Comparison of ENCODE assay signal across 24 cellular contexts in genomic region chr7:138890467-138890781, GRCh38.
DNase-seq lines count a peak whose midpoint lies in the region; ATAC-seq and TF ChIP-seq lines count a peak whose summit lies in the region.
"Had no signal": no experiment of that assay in that cellular context is flagged by ENCODE, and none has a peak within 500 bp of the region (broad histone marks: within the 10 kb centered on the region; RNA-seq: fewer than 3 reads in every experiment).

No MANE protein-coding gene starts in this region.

- no peak overlapping the region for H2AFZ ChIP-seq in hepatocyte

- peak overlapping the region; percentile 68 for H3K4me2 ChIP-seq in hepatocyte

- TF ChIP-seq CTCF in Calu3 (IDR thresholded peaks at IDR 0.05; ENCODE audit: unreplicated experiment), result no peak
- TF ChIP-seq CTCF in hepatocyte (IDR thresholded peaks at IDR 0.05; ENCODE audit: poor library complexity), result no peak
- no peak for TF ChIP-seq CTCF in colonic mucosa (IDR thresholded peaks at IDR 0.05)

- peaks cover 33% of the 10 kb centered on the region for H3K4me1 Mint-ChIP-seq in Calu3 (ENCODE audit: low read depth, unreplicated experiment)

- no peaks in the 10 kb centered on the region for H3K9me3 ChIP-seq in SJSA1 (replicated peaks)
- no peaks in the 10 kb centered on the region for H3K9me3 ChIP-seq in hepatocyte (ENCODE audit: low read depth)
- no peaks in the 10 kb centered on the region for H3K9me3 ChIP-seq in colonic mucosa
- H3K9me3 ChIP-seq: heart left ventricle, pancreas, thoracic aorta had no signal

- no peaks in the 10 kb centered on the region for H3K36me3 Mint-ChIP-seq in Calu3 (ENCODE audit: insufficient read depth, unreplicated experiment)
- H3K36me3 Mint-ChIP-seq: activated naive CD4-positive, alpha-beta T cell treated with anti-CD3 and anti-CD28 coated beads, Interleukin-2, amount 50 U/mL, for 72 hours; CD4-positive, CD25-positive, alpha-beta regulatory T cell; natural killer cell had no signal

- no peaks in the 10 kb centered on the region for H3K79me2 ChIP-seq in hepatocyte

- H3K9ac ChIP-seq in colonic mucosa (ENCODE audit: low read depth in 2 of 2, low read length in 2 of 2), result no peak overlapping the region

- WGBS in hepatocyte (ENCODE audit: low lambda C conversion rate, missing lambda C conversion rate), result 74% methylated on average over 9 of the region's 9 CpGs

- H3K27ac Mint-ChIP-seq in Calu3 (ENCODE audit: unreplicated experiment), result peak overlapping the region; percentile 25
- H3K27ac Mint-ChIP-seq: natural killer cell had no signal

- CTCF ChIA-PET in Calu3 (lab: Charles Lee), result no interaction called here

- no peaks in the 10 kb centered on the region for H3K27me3 Mint-ChIP-seq in Calu3 (ENCODE audit: unreplicated experiment)

- peak overlapping the region; percentile 46 for H3K4me3 Mint-ChIP-seq in Calu3 (ENCODE audit: low read depth, unreplicated experiment)
- H3K4me3 Mint-ChIP-seq: CD4-positive, CD25-positive, alpha-beta regulatory T cell; central memory CD8-positive, alpha-beta T cell; natural killer cell had no signal

- H3K4me3 ChIP-seq in SJSA1 (no peak overlapping the region), hepatocyte (no peak overlapping the region), colonic mucosa (no peak overlapping the region)
- H3K4me3 ChIP-seq: dorsolateral prefrontal cortex, heart left ventricle, pancreas, thoracic aorta had no signal

- H3K27me3 ChIP-seq in SJSA1 (replicated peaks), result no peaks in the 10 kb centered on the region
- no peaks in the 10 kb centered on the region for H3K27me3 ChIP-seq in hepatocyte
- H3K27me3 ChIP-seq in colonic mucosa, result no peaks in the 10 kb centered on the region
- H3K27me3 ChIP-seq: dorsolateral prefrontal cortex, heart left ventricle, pancreas had no signal

- no peak for DNase-seq in Calu3
- no peak for DNase-seq in SJSA1 (ENCODE audit: low read depth in 1 of 2, low spot score in 2 of 2)
- DNase-seq in hepatocyte (ENCODE audit: low spot score), result no peak
- no peak for DNase-seq in sciatic nerve (ENCODE audit: low spot score)
- DNase-seq in activated CD4-positive, alpha-beta T cell treated with anti-CD3 and anti-CD28 coated beads, Interleukin-2, amount 50 U/mL, for 48 hours, result no peak
- DNase-seq in colonic mucosa, result no peak
- no peak for DNase-seq in hippocampal formation (lab: John Stamatoyannopoulos, UW)
- DNase-seq: activated CD8-positive, alpha-beta memory T cell treated with anti-CD3 and anti-CD28 coated beads, Interleukin-2, amount 50 U/mL, for 4 hours; aorta; CD4-positive, CD25-positive, alpha-beta regulatory T cell; dorsolateral prefrontal cortex; left cardiac atrium; natural killer cell; NCI-H1930; right cardiac atrium; stimulated activated CD4-positive, alpha-beta T cell treated with anti-CD3 and anti-CD28 coated beads, Interleukin-12 subunit alpha, Interleukin-12 subunit beta, amount 100 ng/mL, for 4 hours; stimulated activated CD4-positive, alpha-beta T cell treated with anti-CD3 and anti-CD28 coated beads, Interleukin-4, amount 100 ng/mL, for 4 hours; stimulated activated naive CD4-positive, alpha-beta T cell treated with Interleukin-2 at 50 U/mL for 16 hours had no signal

- H3K9me2 ChIP-seq in hepatocyte (replicated peaks; ENCODE audit: insufficient read depth), result no peaks in the 10 kb centered on the region

- no peaks in the 10 kb centered on the region for H3K9me3 Mint-ChIP-seq in Calu3 (ENCODE audit: low read depth, unreplicated experiment)
- H3K9me3 Mint-ChIP-seq: activated naive CD4-positive, alpha-beta T cell treated with anti-CD3 and anti-CD28 coated beads, Interleukin-2, amount 50 U/mL, for 72 hours; central memory CD8-positive, alpha-beta T cell; natural killer cell had no signal

- H4K20me1 ChIP-seq in hepatocyte (ENCODE audit: insufficient read depth, poor library complexity, severe bottlenecking), result no peaks in the 10 kb centered on the region

- intact Hi-C loops in Calu3 (cut with micrococcal nuclease; ENCODE audit: unreplicated experiment) (no loop called here), sciatic nerve (cut with DNase I) (no loop called here), colonic mucosa (cut with DNase I) (no loop called here)

- H3K4me1 ChIP-seq in SJSA1 (replicated peaks) (peaks cover 33% of the 10 kb centered on the region), hepatocyte (ENCODE audit: insufficient read depth) (peaks cover 16% of the 10 kb centered on the region), colonic mucosa (peaks cover 4% of the 10 kb centered on the region)
- H3K4me1 ChIP-seq: pancreas had no signal

- H3K27ac ChIP-seq in SJSA1 (peak overlapping the region; percentile 66), hepatocyte (peak overlapping the region; percentile 83), colonic mucosa (no peak overlapping the region)
- H3K27ac ChIP-seq: dorsolateral prefrontal cortex, heart left ventricle, pancreas, thoracic aorta had no signal

- no peaks in the 10 kb centered on the region for H3K36me3 ChIP-seq in SJSA1
- H3K36me3 ChIP-seq in hepatocyte (replicated peaks; ENCODE audit: insufficient read depth, low read depth), result no peaks in the 10 kb centered on the region
- H3K36me3 ChIP-seq in colonic mucosa, result no peaks in the 10 kb centered on the region
- H3K36me3 ChIP-seq: thoracic aorta had no signal

- BruUV-seq in Calu3 (replicated peaks; lab: Mats Ljungman, UMichigan), result no TSS peak

- peak; percentile 38 for ATAC-seq in sciatic nerve
- ATAC-seq in HG03571 (IDR thresholded peaks at IDR 0.05; ENCODE audit: unreplicated experiment), result no peak
- ATAC-seq: activated naive CD4-positive, alpha-beta T cell treated with anti-CD3 and anti-CD28 coated beads, Interleukin-2, amount 50 U/mL, for 72 hours; left cardiac atrium; natural killer cell had no signal
